ENCODE assay signal across 18 cellular contexts in genomic region chr16:85237817-85238216, GRCh38.
A peak's percentile ranks its signal among the peaks of the same experiment; 100 is the strongest.
DNase-seq lines count a peak whose midpoint lies in the region; ATAC-seq, FAIRE-seq and TF ChIP-seq lines count a peak whose summit lies in the region.
"Had no signal": no experiment of that assay in that cellular context is flagged by ENCODE, and none has a peak within 500 bp of the region (broad histone marks: within the 10 kb centered on the region; RNA-seq: fewer than 3 reads in every experiment).

No MANE protein-coding gene starts in this region.

- H2BK120ac ChIP-seq in mesenchymal stem cell (ENCODE audit: low read depth, low read length) = peak overlapping the region; percentile 15

- H2AFZ ChIP-seq in GM23338 (no peak overlapping the region), mesenchymal stem cell (ENCODE audit: low read depth, low read length) (no peak overlapping the region)

- peak overlapping the region; percentile 90 for H2AK5ac ChIP-seq in mesenchymal stem cell (ENCODE audit: low read length, severe bottlenecking)

- peaks cover 17% of the 10 kb centered on the region; the same call in 1 of the 2 replicates for H3K79me2 ChIP-seq in GM23338 (replicated peaks; ENCODE audit: insufficient read depth)

- peaks cover 15% of the 10 kb centered on the region for H3F3A ChIP-seq in GM23338 (replicated peaks; ENCODE audit: low read depth)

- H3K9me3 Mint-ChIP-seq in GM23338 (no peaks in the 10 kb centered on the region), brain (no peaks in the 10 kb centered on the region)
- H3K9me3 Mint-ChIP-seq: T-helper 2 cell treated with Interferon-gamma antibody and Interleukin-4, amounts not matched to agents 5 μg/mL and 100 μg/mL, for 36 hours had no signal

- H3K14ac ChIP-seq in mesenchymal stem cell (ENCODE audit: low read length in 2 of 2) = peak overlapping the region in 1 of 2 experiments; percentile 58

- H3K4me1 Mint-ChIP-seq in GM23338 (peaks cover 55% of the 10 kb centered on the region), brain (peaks cover 61% of the 10 kb centered on the region)

- H3K36me3 Mint-ChIP-seq in GM23338 (ENCODE audit: low read depth) = no peaks in the 10 kb centered on the region; the same call in 2 of the 3 replicates
- H3K36me3 Mint-ChIP-seq in brain = no peaks in the 10 kb centered on the region

- H3K9me3 ChIP-seq in mesenchymal stem cell (ENCODE audit: control insufficient read depth, low read length) = no peaks in the 10 kb centered on the region
- no peaks in the 10 kb centered on the region for H3K9me3 ChIP-seq in stomach
- H3K9me3 ChIP-seq in pancreas = no peaks in the 10 kb centered on the region
- H3K9me3 ChIP-seq: heart right ventricle had no signal

- H3K4me3 Mint-ChIP-seq in GM23338 = peak overlapping the region; percentile 17; the same call in 1 of the 3 replicates
- no peak overlapping the region for H3K4me3 Mint-ChIP-seq in brain
- H3K4me3 Mint-ChIP-seq: T-helper 2 cell treated with Interferon-gamma antibody and Interleukin-4, amounts not matched to agents 5 μg/mL and 100 μg/mL, for 36 hours had no signal

- H3K9ac ChIP-seq in mesenchymal stem cell (ENCODE audit: low read length) = peak overlapping the region; percentile 5

- no peak for FAIRE-seq in pancreas (lab: Jason Lieb, UNC)

- no peaks in the 10 kb centered on the region for H3K9me2 ChIP-seq in GM23338 (ENCODE audit: insufficient read depth)

- 72% methylated on average over 6 of the region's 6 CpGs for WGBS in mesenchymal stem cell
- 46 to 86% (median 82%) methylated on average over 5 to 6 of the region's 6 CpGs for WGBS in stomach, 5 donors
- 77 to 92% methylated on average over 5 to 6 of the region's 6 CpGs for WGBS in pancreas, 2 donors

- H4K8ac ChIP-seq in mesenchymal stem cell (ENCODE audit: low read length) = peak overlapping the region; percentile 86

- peak overlapping the region in 1 of 2 experiments; percentile 88 for H3K4ac ChIP-seq in mesenchymal stem cell (ENCODE audit: low read depth in 1 of 2, low read length in 2 of 2)

- H3K4me1 ChIP-seq in GM23338 (ENCODE audit: insufficient read depth) (peaks cover 33% of the 10 kb centered on the region), mesenchymal stem cell (ENCODE audit: control insufficient read depth, insufficient read depth, low read depth, low read length) (peaks cover 62% of the 10 kb centered on the region), stomach (peaks cover 22 to 55% (median 42%) of the 10 kb centered on the region in 4 donors), pancreas (peaks cover 0 to 10% (median 7%) of the 10 kb centered on the region in 3 donors)

- peak overlapping the region; percentile 81 for H3K18ac ChIP-seq in mesenchymal stem cell (ENCODE audit: low read depth in 1 of 2, low read length in 2 of 2)

- H4K20me1 ChIP-seq in GM23338 (replicated peaks; ENCODE audit: insufficient read depth) = no peaks in the 10 kb centered on the region

- H3K36me3 ChIP-seq in GM23338 (ENCODE audit: insufficient read depth) (no peaks in the 10 kb centered on the region), mesenchymal stem cell (ENCODE audit: control insufficient read depth in 1 of 2, insufficient read depth in 2 of 2, low read depth in 1 of 2, low read length in 2 of 2) (peaks cover 0 to 11% of the 10 kb centered on the region in 2 experiments), stomach (no peaks in the 10 kb centered on the region), pancreas (no peaks in the 10 kb centered on the region)
- H3K36me3 ChIP-seq: heart right ventricle, WERI-Rb-1 had no signal

- no peak for ATAC-seq in GM23338
- ATAC-seq in pancreas = no peak
- no peak for ATAC-seq in GM21447 (IDR thresholded peaks at IDR 0.05; ENCODE audit: unreplicated experiment)

- no peak for DNase-seq in GM23338 (ENCODE audit: low spot score)
- no peak for DNase-seq in mesenchymal stem cell
- no peak for DNase-seq in stomach
- DNase-seq in GM19238 (ENCODE audit: insufficient read length, low spot score) = no peak
- DNase-seq in posterior vena cava (ENCODE audit: low spot score) = no peak
- DNase-seq in pancreas = no peak
- DNase-seq: activated CD4-positive, alpha-beta T cell treated with anti-CD3 and anti-CD28 coated beads, Interleukin-2, amount 50 U/mL, for 48 hours; activated gamma-delta T cell; DND-41; NCI-H1105 treated with DMSO at 0.1 percent for 48 hours; NCI-H2107; NCI-H510A treated with DMSO at 0.1 percent for 48 hours; RPMI8226; WERI-Rb-1 had no signal

- intact Hi-C loops in stomach (cut with DNase I; ENCODE audit: low total_unique reads) = no loop called here
- intact Hi-C loops in posterior vena cava (cut with DNase I) = loop anchor here in 1 of 2 donors (10.0 kb wide), 2 partner anchors 63 to 103 kb away; no protein-coding TSS in a partner anchor
- intact Hi-C loops in pancreas (cut with DNase I) = no loop called here

- H3K4me3 ChIP-seq in GM23338 (no peak overlapping the region), mesenchymal stem cell (ENCODE audit: insufficient read depth in 1 of 2, low read depth in 1 of 2, low read length in 2 of 2) (no peak overlapping the region), stomach (no peak overlapping the region), pancreas (no peak overlapping the region)
- H3K4me3 ChIP-seq: heart right ventricle had no signal

- H3K27me3 ChIP-seq in GM23338 (ENCODE audit: insufficient read depth) (no peaks in the 10 kb centered on the region), mesenchymal stem cell (ENCODE audit: control insufficient read depth in 1 of 2, insufficient read depth in 1 of 2, low read length in 2 of 2) (no peaks in the 10 kb centered on the region), stomach (peaks cover 0 to 28% (median 17%) of the 10 kb centered on the region in 3 donors), pancreas (no peaks in the 10 kb centered on the region)

- H2BK5ac ChIP-seq in mesenchymal stem cell (ENCODE audit: low read depth, low read length, poor library complexity, severe bottlenecking) = no peak overlapping the region

- TF ChIP-seq POLR2A in stomach (IDR thresholded peaks at IDR 0.05) = no peak

- TF ChIP-seq CTCF in GM23338 (conservative IDR thresholded peaks at IDR 0.05; ENCODE audit: low read depth in 2 of 2) (no peak), brain (conservative IDR thresholded peaks at IDR 0.05) (no peak), stomach (IDR thresholded peaks at IDR 0.05) (no peak), pancreas (IDR thresholded peaks at IDR 0.05) (no peak)

- H3K4me2 ChIP-seq in GM23338 = peak overlapping the region; percentile 48; the same call in 1 of the 2 replicates
- H3K4me2 ChIP-seq in mesenchymal stem cell (ENCODE audit: low read length, poor library complexity, severe bottlenecking) = no peak overlapping the region

- H3K27me3 Mint-ChIP-seq in GM23338 (ENCODE audit: insufficient read depth, low read depth, poor library complexity) = peaks cover 14% of the 10 kb centered on the region
- peaks cover 6% of the 10 kb centered on the region for H3K27me3 Mint-ChIP-seq in brain

- TF ChIP-seq EP300 in stomach (IDR thresholded peaks at IDR 0.05) = no peak

- H3K23ac ChIP-seq in mesenchymal stem cell (ENCODE audit: low read length in 2 of 2) = no peak overlapping the region

- H4K91ac ChIP-seq in mesenchymal stem cell (ENCODE audit: low read length) = peak overlapping the region; percentile 91

- H3K27ac ChIP-seq in GM23338 (ENCODE audit: low read depth) (no peak overlapping the region), mesenchymal stem cell (ENCODE audit: low read length, poor library complexity, severe bottlenecking) (peak overlapping the region; percentile 43), stomach (peak overlapping the region in 3 of 5 donors; percentile 32 to 74 (median 66)), pancreas (no peak overlapping the region)
- H3K27ac ChIP-seq: heart right ventricle, WERI-Rb-1 had no signal

- H3K27ac Mint-ChIP-seq in GM23338 = no peak overlapping the region
- peak overlapping the region; percentile 55 to 78 (median 60) for H3K27ac Mint-ChIP-seq in brain
- H3K27ac Mint-ChIP-seq: T-helper 2 cell treated with Interferon-gamma antibody and Interleukin-4, amounts not matched to agents 5 μg/mL and 100 μg/mL, for 36 hours had no signal

- H3K79me1 ChIP-seq in mesenchymal stem cell (replicated peaks; ENCODE audit: low read length, poor library complexity, severe bottlenecking) = peaks cover 27% of the 10 kb centered on the region

- H2BK12ac ChIP-seq in mesenchymal stem cell (ENCODE audit: low read length in 2 of 2) = peak overlapping the region; percentile 96 to 98

- H2BK15ac ChIP-seq in mesenchymal stem cell (ENCODE audit: low read depth, poor library complexity, severe bottlenecking) = peak overlapping the region; percentile 68

TF ChIP-seq in GM23338, 12 proteins besides CTCF, POLR2A, EP300 and RAD21 (continues in another document):
- TF ChIP-seq CREB1 (CRISPR knock-in tag; IDR thresholded peaks at IDR 0.05; ENCODE audit: low read depth) = no peak
- TF ChIP-seq ZNF331 (CRISPR knock-in tag; IDR thresholded peaks at IDR 0.05; ENCODE audit: low read depth) = no peak

Comparison
In these comparisons a context has a peak if more than half of its experiments do, and no peak if none do; other contexts are left out.
1. H3K27ac ChIP-seq: peak in mesenchymal stem cell (single experiment) and stomach (3 of 5); none in GM23338 (single experiment) and pancreas (0 of 4).